Comparison of ENCODE assay signal across 18 cellular contexts in genomic region chr14:31933716-31934115, GRCh38.
DNase-seq lines count a peak whose midpoint lies in the region; ATAC-seq, FAIRE-seq and TF ChIP-seq lines count a peak whose summit lies in the region.
"Had no signal": no experiment of that assay in that cellular context is flagged by ENCODE, and none has a peak within 500 bp of the region (broad histone marks: within the 10 kb centered on the region; RNA-seq: fewer than 3 reads in every experiment).

No MANE protein-coding gene starts in this region.

- no peaks in the 10 kb centered on the region for H3K79me2 ChIP-seq in endothelial cell of umbilical vein (ENCODE audit: control insufficient read depth, insufficient read depth, low read length)

- peaks cover 21% of the 10 kb centered on the region for H3K4me1 ChIP-seq in endothelial cell of umbilical vein (ENCODE audit: control insufficient read depth, extremely low read depth, insufficient read depth, low read length)
- H3K4me1 ChIP-seq: body of pancreas had no signal

- DNase-seq in A172 (ENCODE audit: low spot score), result peak; percentile 65
- no peak for DNase-seq in H54 (ENCODE audit: insufficient read length, low spot score)
- peak; percentile 33 for DNase-seq in NCI-H2171 (lab: John Stamatoyannopoulos, UW)
- DNase-seq in endothelial cell of umbilical vein (ENCODE audit: low read depth, low spot score), result peak; percentile 76
- DNase-seq in stimulated activated naive CD4-positive, alpha-beta T cell treated with Interleukin-2 at 50 U/mL for 16 hours (lab: John Stamatoyannopoulos, UW), result no peak
- DNase-seq in SK-N-DZ (ENCODE audit: low spot score), result no peak
- DNase-seq: activated CD4-positive, alpha-beta T cell treated with anti-CD3 and anti-CD28 coated beads for 4 hours; activated naive CD4-positive, alpha-beta T cell treated with anti-CD3 and anti-CD28 coated beads, Interleukin-2, amount 10 ng/mL, durations not matched to agents 7 days and 5 days; body of pancreas; NCI-H1930; stimulated activated CD4-positive, alpha-beta T cell treated with anti-CD3 and anti-CD28 coated beads, Interleukin-12 subunit alpha, Interleukin-12 subunit beta, amount 100 ng/mL, for 4 hours; stimulated activated naive CD8-positive, alpha-beta T cell treated with anti-CD3 and anti-CD28 coated beads, Interleukin-15, Interleukin-2, amounts not matched to agents 100 U/mL and 50 U/mL, for 24 hours; T-helper 9 cell; upper lobe of right lung had no signal

- POLR2A ChIA-PET in endothelial cell of umbilical vein (lab: Charles Lee), result no interaction called here

- CTCF ChIA-PET in endothelial cell of umbilical vein (lab: Charles Lee), result interaction anchor here (0.9 to 1.5 kb wide), 2 partner anchors 9 to 321 kb away, joined by 5 to 9 read pairs; no protein-coding TSS in a partner anchor

- dilution Hi-C loops in endothelial cell of umbilical vein (cut with MboI; ENCODE audit: extremely low pct_ligation_motif_present, low sequenced_read_pairs), result no loop called here

- intact Hi-C loops in endothelial cell of umbilical vein (cut with micrococcal nuclease), result loop anchor here (1.0 kb wide), 3 partner anchors 7 to 627 kb away; no protein-coding TSS in a partner anchor

- H3K9ac ChIP-seq in endothelial cell of umbilical vein (replicated peaks; ENCODE audit: extremely low read depth, insufficient read depth, low read length), result no peak overlapping the region

- ATAC-seq in GM19397 (IDR thresholded peaks at IDR 0.05; ENCODE audit: unreplicated experiment) (no peak), HG02981 (IDR thresholded peaks at IDR 0.05; ENCODE audit: unreplicated experiment) (no peak)
- ATAC-seq: body of pancreas; stimulated activated naive CD8-positive, alpha-beta T cell treated with anti-CD3 and anti-CD28 coated beads, Interleukin-15, Interleukin-2, amounts not matched to agents 100 U/mL and 50 U/mL, for 24 hours; upper lobe of right lung had no signal

- FAIRE-seq in H54 (lab: Jason Lieb, UNC), result peak; percentile 55
- FAIRE-seq in endothelial cell of umbilical vein (lab: Jason Lieb, UNC), result peak; percentile 68

- H3K27ac ChIP-seq in endothelial cell of umbilical vein (ENCODE audit: insufficient read depth, low read depth, low read length), result peak overlapping the region; percentile 69
- H3K27ac ChIP-seq: body of pancreas, esophagus muscularis mucosa, SJCRH30, upper lobe of right lung had no signal

- H3K9me3 ChIP-seq in endothelial cell of umbilical vein (replicated peaks; ENCODE audit: control insufficient read depth, insufficient read depth, low read length), result no peaks in the 10 kb centered on the region
- H3K9me3 ChIP-seq: body of pancreas, esophagus muscularis mucosa, SJCRH30, upper lobe of right lung had no signal

- TF ChIP-seq POLR2A in H54 (IDR thresholded peaks at IDR 0.05; ENCODE audit: low read depth, low read length) (no peak), endothelial cell of umbilical vein (IDR thresholded peaks at IDR 0.05; ENCODE audit: low read depth, low read length) (no peak)

- H3K4me2 ChIP-seq in endothelial cell of umbilical vein (ENCODE audit: insufficient read depth, low read length), result peak overlapping the region; percentile 49

- no peak overlapping the region for H3K4me3 ChIP-seq in endothelial cell of umbilical vein (replicated peaks in 1 of 3; ENCODE audit: insufficient read depth in 1 of 3, low read depth in 1 of 3, low read length in 3 of 3)
- H3K4me3 ChIP-seq: body of pancreas, esophagus muscularis mucosa, SJCRH30, upper lobe of right lung had no signal

- H3K36me3 ChIP-seq in endothelial cell of umbilical vein (ENCODE audit: control insufficient read depth in 2 of 2, extremely low read depth in 1 of 2, insufficient read depth in 2 of 2, low read length in 2 of 2), result no peaks in the 10 kb centered on the region
- H3K36me3 ChIP-seq: esophagus muscularis mucosa, SJCRH30, upper lobe of right lung had no signal

- no peaks in the 10 kb centered on the region for H3K27me3 ChIP-seq in endothelial cell of umbilical vein (ENCODE audit: control insufficient read depth in 2 of 2, insufficient read depth in 2 of 2, low read length in 2 of 2)
- H3K27me3 ChIP-seq: body of pancreas, esophagus muscularis mucosa, SJCRH30, upper lobe of right lung had no signal

- BruUV-seq in endothelial cell of umbilical vein (replicated peaks; lab: Mats Ljungman, UMichigan), result no TSS peak

- H2AFZ ChIP-seq in endothelial cell of umbilical vein (ENCODE audit: low read depth, low read length), result peak overlapping the region; percentile 45

- TF ChIP-seq CTCF in endothelial cell of umbilical vein (IDR thresholded peaks at IDR 0.05; ENCODE audit: extremely low read depth in 1 of 2, insufficient read depth in 1 of 2, low read depth in 1 of 2, low read length in 2 of 2), result no peak

- no peaks in the 10 kb centered on the region for H3K9me1 ChIP-seq in endothelial cell of umbilical vein (replicated peaks; ENCODE audit: control insufficient read depth, extremely low read depth, insufficient read depth, low read length)

- H4K20me1 ChIP-seq in endothelial cell of umbilical vein (replicated peaks; ENCODE audit: control insufficient read depth, extremely low read depth, insufficient read depth, low read length), result no peaks in the 10 kb centered on the region

TF ChIP-seq in endothelial cell of umbilical vein, 7 proteins besides CTCF, POLR2A, EP300 and RAD21:
- TF ChIP-seq JUN (IDR thresholded peaks at IDR 0.05; ENCODE audit: borderline replicate concordance, insufficient read depth, insufficient read length, low read depth) (peak; percentile 84), EZH2 (IDR thresholded peaks at IDR 0.05; ENCODE audit: borderline replicate concordance, low read depth, low read length, severe bottlenecking) (no peak), MAX (IDR thresholded peaks at IDR 0.05; ENCODE audit: insufficient read depth, insufficient read length) (no peak), MYC (IDR thresholded peaks at IDR 0.05; ENCODE audit: low read depth, low read length) (no peak), GATA2 (IDR thresholded peaks at IDR 0.05; ENCODE audit: insufficient read depth, insufficient read length, low read depth, low read length) (peak; percentile 49), POLR2AphosphoS5 (IDR thresholded peaks at IDR 0.05; ENCODE audit: insufficient read depth, low read depth, low read length) (no peak), FOS (IDR thresholded peaks at IDR 0.05; ENCODE audit: borderline replicate concordance, insufficient read depth, low read length) (peak; percentile 41)
TF ChIP-seq in endothelial cell of umbilical vein: peak in this region for 3.

Comparison
In these comparisons a context has a peak if more than half of its experiments do, and no peak if none do; other contexts are left out.
1. DNase-seq: peak in A172 (single experiment), NCI-H2171 (single experiment) and endothelial cell of umbilical vein (single experiment); none in H54 (single experiment), stimulated activated naive CD4-positive, alpha-beta T cell treated with Interleukin-2 at 50 U/mL for 16 hours (single experiment) and SK-N-DZ (single experiment).